ENCODE assay signal across 16 cellular contexts in genomic region chr14:91343051-91343450, GRCh38.
DNase-seq lines count a peak whose midpoint lies in the region; ATAC-seq, FAIRE-seq and TF ChIP-seq lines count a peak whose summit lies in the region.
"Had no signal": no experiment of that assay in that cellular context is flagged by ENCODE, and none has a peak within 500 bp of the region (broad histone marks: within the 10 kb centered on the region; RNA-seq: fewer than 3 reads in every experiment).

No MANE protein-coding gene starts in this region.

- H3K36me3 Mint-ChIP-seq in immature natural killer cell: peaks cover 7 to 22% (median 14%) of the 10 kb centered on the region in 3 donors

- intact Hi-C loops in HepG2 (cut with micrococcal nuclease; ENCODE audit: unreplicated experiment): no loop called here
- intact Hi-C loops in right lobe of liver (cut with DNase I): no loop called here
- intact Hi-C loops in OCI-LY7 (cut with micrococcal nuclease; ENCODE audit: unreplicated experiment): no loop called here

- H3K4me1 Mint-ChIP-seq in immature natural killer cell: peaks cover 52 to 67% of the 10 kb centered on the region in 2 donors

- H2AFZ ChIP-seq in HepG2 (ENCODE audit: low read length): no peak overlapping the region
- H2AFZ ChIP-seq in OCI-LY7 (ENCODE audit: low read length): no peak overlapping the region

- H3K4me2 ChIP-seq in HepG2 (ENCODE audit: low read depth, low read length) (no peak overlapping the region), OCI-LY7 (ENCODE audit: low read length) (no peak overlapping the region)

- in situ Hi-C loops in HepG2 (cut with HindIII; ENCODE audit: extremely low pct_ligation_motif_present, low pct_unique_long_range_greater_than_20kb): no loop called here

- H4K20me1 ChIP-seq in HepG2 (ENCODE audit: insufficient read depth, low read length) (no peaks in the 10 kb centered on the region), OCI-LY7 (ENCODE audit: insufficient read depth, low read length) (no peaks in the 10 kb centered on the region; the same call in 1 of the 2 replicates)

- POLR2A ChIA-PET in HepG2 (lab: Yijun Ruan, JAX): no interaction called here
- POLR2A ChIA-PET in OCI-LY7 (lab: Charles Lee): interaction anchor here (1.1 to 1.7 kb wide), 3 partner anchors 9 to 11 kb away, joined by 3 read pairs; no protein-coding TSS in a partner anchor

- BruUV-seq in HepG2 (replicated peaks; lab: Mats Ljungman, UMichigan): no TSS peak
- no TSS peak for BruUV-seq in OCI-LY7 (replicated peaks; lab: Mats Ljungman, UMichigan)

- H3K36me3 ChIP-seq in HepG2 (replicated peaks in 1 of 2; ENCODE audit: control insufficient read depth in 1 of 2, insufficient read depth in 2 of 2, low read length in 2 of 2): peaks cover 4 to 22% of the 10 kb centered on the region in 2 experiments; a peak in 4 of 5 replicates
- peaks cover 0 to under 1% (median 0%) of the 10 kb centered on the region in 4 donors for H3K36me3 ChIP-seq in right lobe of liver
- H3K36me3 ChIP-seq in OCI-LY7 (ENCODE audit: insufficient read depth, low read length): peaks cover 88% of the 10 kb centered on the region

- DNase-seq in HepG2 (ENCODE audit: low spot score): no peak
- no peak for DNase-seq in right lobe of liver
- DNase-seq in OCI-LY7 (ENCODE audit: low spot score): no peak
- no peak for DNase-seq in immature natural killer cell
- DNase-seq in NCI-H69 (lab: John Stamatoyannopoulos, UW): no peak
- no peak for DNase-seq in DMS114 treated with DMSO at 0.1 percent for 48 hours (lab: John Stamatoyannopoulos, UW; ENCODE audit: unreplicated experiment)
- DNase-seq: CD8-positive, alpha-beta memory T cell; GF-D8; GOT3; NCI-H1417 treated with DMSO at 0.1 percent for 48 hours; NCI-H2029; NCI-H774 had no signal

- over 99% methylated on average over 11 of the region's 11 CpGs for WGBS in HepG2 (ENCODE audit: low lambda C conversion rate)
- 94% methylated on average over 10 of the region's 11 CpGs for WGBS in right lobe of liver (ENCODE audit: insufficient coverage, low coverage, low lambda C conversion rate, missing lambda C conversion rate)

- H3K9ac ChIP-seq in HepG2 (ENCODE audit: insufficient read depth, low read depth, low read length): no peak overlapping the region

- no peak for TF ChIP-seq CTCF in HepG2 (CRISPR knock-in tag; IDR thresholded peaks at IDR 0.05)
- no peak for TF ChIP-seq CTCF in right lobe of liver (IDR thresholded peaks at IDR 0.05)
- no peak for TF ChIP-seq CTCF in OCI-LY7 (conservative IDR thresholded peaks at IDR 0.05; ENCODE audit: low read length)

- no peak for TF ChIP-seq RAD21 in HepG2 (CRISPR knock-in tag; IDR thresholded peaks at IDR 0.05)

- H3K4me1 ChIP-seq in HepG2 (ENCODE audit: insufficient read depth, low read length) (no peaks in the 10 kb centered on the region), right lobe of liver (no peaks in the 10 kb centered on the region), OCI-LY7 (ENCODE audit: insufficient read depth, low read length, poor library complexity, severe bottlenecking) (peaks cover 39% of the 10 kb centered on the region)

- no peaks in the 10 kb centered on the region for H3K79me2 ChIP-seq in HepG2 (ENCODE audit: insufficient read depth, low read length)
- peaks cover 46% of the 10 kb centered on the region for H3K79me2 ChIP-seq in OCI-LY7 (ENCODE audit: insufficient read depth, low read depth, low read length)

- peaks cover 0 to 9% (median 1%) of the 10 kb centered on the region in 3 donors for H3K27me3 Mint-ChIP-seq in immature natural killer cell (ENCODE audit: low read depth in 3 of 3)
- H3K27me3 Mint-ChIP-seq: CD8-positive, alpha-beta memory T cell had no signal

- peak overlapping the region in 5 of 6 donors; percentile 14 to 71 (median 66) for H3K27ac Mint-ChIP-seq in immature natural killer cell

- no peak for ATAC-seq in HepG2
- no peak for ATAC-seq in right lobe of liver
- ATAC-seq in HG02763 (IDR thresholded peaks at IDR 0.05; ENCODE audit: unreplicated experiment): no peak
- ATAC-seq: Panc1, Right ventricle myocardium inferior had no signal

- H3K4me3 ChIP-seq in HepG2 (replicated peaks in 1 of 3; ENCODE audit: insufficient read depth in 1 of 3, low read depth in 2 of 3, low read length in 3 of 3) (no peak overlapping the region), right lobe of liver (no peak overlapping the region), OCI-LY7 (ENCODE audit: low read depth, low read length, poor library complexity, severe bottlenecking) (no peak overlapping the region)

- no peak for TF ChIP-seq POLR2A in HepG2 (IDR thresholded peaks at IDR 0.05; ENCODE audit: insufficient read depth in 1 of 2, low read depth in 2 of 2, low read length in 2 of 2)
- TF ChIP-seq POLR2A in right lobe of liver (IDR thresholded peaks at IDR 0.05): no peak

- H3K4me3 Mint-ChIP-seq in immature natural killer cell: peak overlapping the region in 1 of 5 donors; percentile 3
- H3K4me3 Mint-ChIP-seq: CD8-positive, alpha-beta memory T cell had no signal

- no peaks in the 10 kb centered on the region for H3K27me3 ChIP-seq in HepG2 (ENCODE audit: control insufficient read depth in 1 of 2, insufficient read depth in 2 of 2, low read length in 2 of 2)
- H3K27me3 ChIP-seq in right lobe of liver: no peaks in the 10 kb centered on the region

- H3K9me3 Mint-ChIP-seq in immature natural killer cell: no peaks in the 10 kb centered on the region
- H3K9me3 Mint-ChIP-seq: CD8-positive, alpha-beta memory T cell had no signal

- TF ChIP-seq EP300 in HepG2 (IDR thresholded peaks at IDR 0.05; ENCODE audit: low read depth in 2 of 2, low read length in 2 of 2) (no peak), HepG2 (CRISPR knock-in tag; IDR thresholded peaks at IDR 0.05; ENCODE audit: borderline replicate concordance) (no peak)

- CTCF ChIA-PET in HepG2 (lab: Yijun Ruan, JAX; ENCODE audit: low intra/inter-chr PET ratio, low total read pairs): no interaction called here
- CTCF ChIA-PET in OCI-LY7 (lab: Charles Lee; ENCODE audit: unreplicated experiment): interaction anchor here (1.3 to 1.7 kb wide), 2 partner anchors 13 to 18 kb away, joined by 5 read pairs; no protein-coding TSS in a partner anchor

- H3K27ac ChIP-seq in HepG2 (ENCODE audit: extremely low read length, insufficient read depth, low read length): no peak overlapping the region
- H3K27ac ChIP-seq in right lobe of liver: no peak overlapping the region
- peak overlapping the region; percentile 27 for H3K27ac ChIP-seq in OCI-LY7 (ENCODE audit: low read depth, low read length, poor library complexity, severe bottlenecking)

- H3K9me3 ChIP-seq in HepG2 (ENCODE audit: low read length) (no peaks in the 10 kb centered on the region), right lobe of liver (no peaks in the 10 kb centered on the region), OCI-LY7 (ENCODE audit: low read length) (no peaks in the 10 kb centered on the region)

- no peak for FAIRE-seq in HepG2 (lab: Jason Lieb, UNC)
- FAIRE-seq: GM12892 had no signal

- no peaks in the 10 kb centered on the region for H3K9me2 ChIP-seq in OCI-LY7 (ENCODE audit: insufficient read depth, low read length)

TF ChIP-seq in HepG2, 621 proteins besides CTCF, POLR2A, EP300 and RAD21 (continues in another document):
- TF ChIP-seq MAFG (CRISPR knock-in tag; IDR thresholded peaks at IDR 0.05): no peak
- TF ChIP-seq ZNF34 (CRISPR knock-in tag; IDR thresholded peaks at IDR 0.05; ENCODE audit: borderline replicate concordance): no peak
